24 cellular contexts compared by ENCODE assay signal in genomic region chr4:30068234-30068633, GRCh38.
A peak's percentile ranks its signal among the peaks of the same experiment; 100 is the strongest.
DNase-seq lines count a peak whose midpoint lies in the region; TF ChIP-seq lines count a peak whose summit lies in the region.
"Had no signal": no experiment of that assay in that cellular context is flagged by ENCODE, and none has a peak within 500 bp of the region (broad histone marks: within the 10 kb centered on the region; RNA-seq: fewer than 3 reads in every experiment).

No MANE protein-coding gene starts in this region.

- no peak overlapping the region for H3K4me3 ChIP-seq in epithelial cell of esophagus (ENCODE audit: low read length)
- H3K4me3 ChIP-seq: GM12878, ovary, smooth muscle cell, tibial artery had no signal

- no peak for TF ChIP-seq RAD21 in Ishikawa (IDR thresholded peaks at IDR 0.05; ENCODE audit: low read depth)

- TF ChIP-seq CTCF in epithelial cell of esophagus (IDR thresholded peaks at IDR 0.05; ENCODE audit: insufficient read depth, low read depth, low read length, missing control alignments) (no peak), GM13977 (IDR thresholded peaks at IDR 0.05; ENCODE audit: extremely low read depth, insufficient read depth, missing control alignments) (no peak)

- DNase-seq in NCI-H2081 (lab: John Stamatoyannopoulos, UW) (peak; percentile 1 to 29), NCI-H2081 treated with DMSO at 0.1 percent for 48 hours (lab: John Stamatoyannopoulos, UW) (no peak), NCI-H748 treated with DMSO at 0.1 percent for 48 hours (lab: John Stamatoyannopoulos, UW) (peak; percentile 23), epithelial cell of esophagus (ENCODE audit: low read depth) (peak; percentile 1), GM13977 (ENCODE audit: low spot score) (no peak), LoVo (ENCODE audit: low spot score) (no peak)
- no peak for DNase-seq in activated T-cell treated with anti-CD3 and anti-CD28 coated beads, Interleukin-2, amount 50 U/mL, for 1 hour
- DNase-seq: activated CD4-positive, alpha-beta T cell treated with anti-CD3 and anti-CD28 coated beads, Interleukin-2, amount 10 ng/mL, durations not matched to agents 24 days and 14 days; activated naive CD4-positive, alpha-beta T cell; activated T-cell treated with anti-CD3 and anti-CD28 coated beads, Interleukin-2, amount 50 U/mL, for 4 hours; DND-41; GOT3; hypothalamus; immature natural killer cell; IMR-90; NCI-H1092 treated with DMSO at 0.1 percent for 48 hours; NCI-H774; ovary; retina; stimulated activated CD4-positive, alpha-beta T cell treated with anti-CD3 and anti-CD28 coated beads, Interleukin-1b, Interleukin-23, amount 100 ng/mL, for 48 hours; tibial artery had no signal

- in situ Hi-C loops in GM13977 (cut with MboI; ENCODE audit: low pct_unique_long_range_greater_than_20kb, low sequenced_read_pairs, unreplicated experiment), result no loop called here

- TF ChIP-seq EP300 in Ishikawa (IDR thresholded peaks at IDR 0.05; ENCODE audit: borderline replicate concordance), result no peak

TF ChIP-seq in Ishikawa, 13 proteins besides CTCF, POLR2A, EP300 and RAD21:
- TF ChIP-seq, protein P1, sequence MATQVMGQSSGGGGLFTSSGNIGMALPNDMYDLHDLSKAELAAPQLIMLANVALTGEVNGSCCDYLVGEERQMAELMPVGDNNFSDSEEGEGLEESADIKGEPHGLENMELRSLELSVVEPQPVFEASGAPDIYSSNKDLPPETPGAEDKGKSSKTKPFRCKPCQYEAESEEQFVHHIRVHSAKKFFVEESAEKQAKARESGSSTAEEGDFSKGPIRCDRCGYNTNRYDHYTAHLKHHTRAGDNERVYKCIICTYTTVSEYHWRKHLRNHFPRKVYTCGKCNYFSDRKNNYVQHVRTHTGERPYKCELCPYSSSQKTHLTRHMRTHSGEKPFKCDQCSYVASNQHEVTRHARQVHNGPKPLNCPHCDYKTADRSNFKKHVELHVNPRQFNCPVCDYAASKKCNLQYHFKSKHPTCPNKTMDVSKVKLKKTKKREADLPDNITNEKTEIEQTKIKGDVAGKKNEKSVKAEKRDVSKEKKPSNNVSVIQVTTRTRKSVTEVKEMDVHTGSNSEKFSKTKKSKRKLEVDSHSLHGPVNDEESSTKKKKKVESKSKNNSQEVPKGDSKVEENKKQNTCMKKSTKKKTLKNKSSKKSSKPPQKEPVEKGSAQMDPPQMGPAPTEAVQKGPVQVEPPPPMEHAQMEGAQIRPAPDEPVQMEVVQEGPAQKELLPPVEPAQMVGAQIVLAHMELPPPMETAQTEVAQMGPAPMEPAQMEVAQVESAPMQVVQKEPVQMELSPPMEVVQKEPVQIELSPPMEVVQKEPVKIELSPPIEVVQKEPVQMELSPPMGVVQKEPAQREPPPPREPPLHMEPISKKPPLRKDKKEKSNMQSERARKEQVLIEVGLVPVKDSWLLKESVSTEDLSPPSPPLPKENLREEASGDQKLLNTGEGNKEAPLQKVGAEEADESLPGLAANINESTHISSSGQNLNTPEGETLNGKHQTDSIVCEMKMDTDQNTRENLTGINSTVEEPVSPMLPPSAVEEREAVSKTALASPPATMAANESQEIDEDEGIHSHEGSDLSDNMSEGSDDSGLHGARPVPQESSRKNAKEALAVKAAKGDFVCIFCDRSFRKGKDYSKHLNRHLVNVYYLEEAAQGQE (IDR thresholded peaks at IDR 0.05; ENCODE audit: low read depth), result no peak
- no peak for TF ChIP-seq CEBPB (IDR thresholded peaks at IDR 0.05)
- no peak for TF ChIP-seq TAF1 (IDR thresholded peaks at IDR 0.05; ENCODE audit: low read depth)
- no peak for TF ChIP-seq EGR1 (IDR thresholded peaks at IDR 0.05)
- no peak for TF ChIP-seq FOXM1 (IDR thresholded peaks at IDR 0.05; ENCODE audit: borderline replicate concordance, low read depth)
- no peak for TF ChIP-seq YY1 (IDR thresholded peaks at IDR 0.05; ENCODE audit: low read depth)
- peak; percentile 74 for TF ChIP-seq NFIC (IDR thresholded peaks at IDR 0.05)
- no peak for TF ChIP-seq TCF12 (IDR thresholded peaks at IDR 0.05; ENCODE audit: low read depth)

Comparison
In these comparisons a context has a peak if more than half of its experiments do, and no peak if none do; other contexts are left out.
1. DNase-seq: peak in NCI-H2081 (2 of 2), NCI-H748 treated with DMSO at 0.1 percent for 48 hours (single experiment) and epithelial cell of esophagus (single experiment); none in NCI-H2081 treated with DMSO at 0.1 percent for 48 hours (single experiment), activated T-cell treated with anti-CD3 and anti-CD28 coated beads, Interleukin-2, amount 50 U/mL, for 1 hour (single experiment), GM13977 (single experiment) and LoVo (single experiment).